ENCODE assay signal across 15 cellular contexts in genomic region chr22:49210606-49211005, GRCh38.
A peak's percentile ranks its signal among the peaks of the same experiment; 100 is the strongest.
DNase-seq lines count a peak whose midpoint lies in the region; ATAC-seq, FAIRE-seq and TF ChIP-seq lines count a peak whose summit lies in the region.
"Had no signal": no experiment of that assay in that cellular context is flagged by ENCODE, and none has a peak within 500 bp of the region (broad histone marks: within the 10 kb centered on the region; RNA-seq: fewer than 3 reads in every experiment).

No MANE protein-coding gene starts in this region.

- POLR2A ChIA-PET in HepG2 (lab: Yijun Ruan, JAX) = no interaction called here

- peaks cover 0 to 16% (median 6%) of the 10 kb centered on the region in 4 donors for H3K4me1 ChIP-seq in right lobe of liver
- H3K4me1 ChIP-seq in HepG2 (ENCODE audit: insufficient read depth, low read length) = peaks cover 17% of the 10 kb centered on the region
- H3K4me1 ChIP-seq in spleen = no peaks in the 10 kb centered on the region
- H3K4me1 ChIP-seq: BLaER1 treated with 17β-estradiol and CSF1 and Interleukin-3, amounts not matched to agents 10 nM and 100 nM had no signal

- H3K9ac ChIP-seq in HepG2 (ENCODE audit: insufficient read depth, low read depth, low read length) = no peak overlapping the region
- H3K9ac ChIP-seq: BLaER1 treated with 17β-estradiol and CSF1 and Interleukin-3, amounts not matched to agents 10 nM and 100 nM; KMS-11 had no signal

- TF ChIP-seq EP300 in HepG2 (IDR thresholded peaks at IDR 0.05; ENCODE audit: low read depth in 2 of 2, low read length in 2 of 2) (no peak), HepG2 (CRISPR knock-in tag; IDR thresholded peaks at IDR 0.05; ENCODE audit: borderline replicate concordance) (no peak)

- H3K4me2 ChIP-seq in HepG2 (ENCODE audit: low read depth, low read length) = no peak overlapping the region
- H3K4me2 ChIP-seq: BLaER1 treated with 17β-estradiol and CSF1 and Interleukin-3, amounts not matched to agents 10 nM and 100 nM; KMS-11 had no signal

- no peak overlapping the region for H3K27ac ChIP-seq in right lobe of liver
- no peak overlapping the region for H3K27ac ChIP-seq in HepG2 (ENCODE audit: extremely low read length, insufficient read depth, low read length)
- no peak overlapping the region for H3K27ac ChIP-seq in spleen
- H3K27ac ChIP-seq: BLaER1 treated with 17β-estradiol and CSF1 and Interleukin-3, amounts not matched to agents 10 nM and 100 nM; KMS-11 had no signal

- no peak for TF ChIP-seq RAD21 in HepG2 (CRISPR knock-in tag; IDR thresholded peaks at IDR 0.05)

- no peaks in the 10 kb centered on the region for H3K79me2 ChIP-seq in HepG2 (ENCODE audit: insufficient read depth, low read length)

- TF ChIP-seq POLR2A in right lobe of liver (IDR thresholded peaks at IDR 0.05) (no peak), HepG2 (IDR thresholded peaks at IDR 0.05; ENCODE audit: insufficient read depth in 1 of 2, low read depth in 2 of 2, low read length in 2 of 2) (no peak), spleen (IDR thresholded peaks at IDR 0.05) (no peak)

- no peaks in the 10 kb centered on the region for H4K20me1 ChIP-seq in HepG2 (ENCODE audit: insufficient read depth, low read length)

- CTCF ChIA-PET in HepG2 (lab: Yijun Ruan, JAX; ENCODE audit: low intra/inter-chr PET ratio, low total read pairs) = no interaction called here

- no peak overlapping the region for H2AFZ ChIP-seq in HepG2 (ENCODE audit: low read length)

- FAIRE-seq in HepG2 (lab: Jason Lieb, UNC) = no peak
- FAIRE-seq: H1 had no signal

- no TSS peak for BruUV-seq in HepG2 (replicated peaks; lab: Mats Ljungman, UMichigan)

- H3K4me3 ChIP-seq in right lobe of liver = no peak overlapping the region
- no peak overlapping the region for H3K4me3 ChIP-seq in HepG2 (replicated peaks in 1 of 3; ENCODE audit: insufficient read depth in 1 of 3, low read depth in 2 of 3, low read length in 3 of 3)
- no peak overlapping the region for H3K4me3 ChIP-seq in spleen
- H3K4me3 ChIP-seq: BLaER1 treated with 17β-estradiol and CSF1 and Interleukin-3, amounts not matched to agents 10 nM and 100 nM had no signal

- H3K9me3 ChIP-seq in right lobe of liver = no peaks in the 10 kb centered on the region
- H3K9me3 ChIP-seq in HepG2 (ENCODE audit: low read length) = no peaks in the 10 kb centered on the region
- no peaks in the 10 kb centered on the region for H3K9me3 ChIP-seq in spleen
- H3K9me3 ChIP-seq: BLaER1 treated with 17β-estradiol and CSF1 and Interleukin-3, amounts not matched to agents 10 nM and 100 nM had no signal

- DNase-seq in right lobe of liver (peak; percentile 8 to 18 (median 11)), HepG2 (ENCODE audit: low spot score) (no peak), left lobe of liver (ENCODE audit: low spot score) (peak; percentile 32), spleen (peak; percentile 32), NCI-H524 treated with DMSO at 0.1 percent for 48 hours (lab: John Stamatoyannopoulos, UW) (no peak), H4 (ENCODE audit: low spot score) (no peak)
- DNase-seq: Calu3, GF-D8, MV-4-11, SIG-M5 had no signal

- 92% methylated on average over 4 of the region's 6 CpGs for WGBS in right lobe of liver (ENCODE audit: insufficient coverage, low coverage, low lambda C conversion rate, missing lambda C conversion rate)
- 97% methylated on average over 6 of the region's 6 CpGs for WGBS in HepG2 (ENCODE audit: low lambda C conversion rate)
- 83 to 95% (median 92%) methylated on average over 6 of the region's 6 CpGs for WGBS in spleen, 5 donors

- intact Hi-C loops in right lobe of liver (cut with DNase I) = no loop called here
- intact Hi-C loops in HepG2 (cut with micrococcal nuclease; ENCODE audit: unreplicated experiment) = no loop called here
- intact Hi-C loops in spleen (cut with DNase I; ENCODE audit: low total_unique reads) = no loop called here

- ATAC-seq in right lobe of liver = no peak
- ATAC-seq in HepG2 = no peak
- no peak for ATAC-seq in left lobe of liver
- ATAC-seq in HG02642 (IDR thresholded peaks at IDR 0.05; ENCODE audit: poor library complexity, unreplicated experiment) = no peak
- ATAC-seq: CD8-positive, alpha-beta T cell had no signal

- no peaks in the 10 kb centered on the region for H3K27me3 ChIP-seq in right lobe of liver
- peaks cover 0 to 2% of the 10 kb centered on the region in 2 experiments; a peak in 1 of 5 replicates for H3K27me3 ChIP-seq in HepG2 (ENCODE audit: control insufficient read depth in 1 of 2, insufficient read depth in 2 of 2, low read length in 2 of 2)
- peaks cover 0 to 36% (median 0%) of the 10 kb centered on the region in 7 donors for H3K27me3 ChIP-seq in spleen (replicated peaks in 1 of 7)
- H3K27me3 ChIP-seq: BLaER1 treated with 17β-estradiol and CSF1 and Interleukin-3, amounts not matched to agents 10 nM and 100 nM had no signal

- no peak for TF ChIP-seq CTCF in right lobe of liver (IDR thresholded peaks at IDR 0.05)
- TF ChIP-seq CTCF in HepG2 (CRISPR knock-in tag; IDR thresholded peaks at IDR 0.05) = no peak
- TF ChIP-seq CTCF in spleen (IDR thresholded peaks at IDR 0.05 in 8 of 11, conservative IDR thresholded peaks at IDR 0.05 in 3 of 11) = no peak

- in situ Hi-C loops in HepG2 (cut with HindIII; ENCODE audit: extremely low pct_ligation_motif_present, low pct_unique_long_range_greater_than_20kb) = no loop called here

- H3K36me3 ChIP-seq in right lobe of liver = no peaks in the 10 kb centered on the region
- no peaks in the 10 kb centered on the region for H3K36me3 ChIP-seq in HepG2 (replicated peaks in 1 of 2; ENCODE audit: control insufficient read depth in 1 of 2, insufficient read depth in 2 of 2, low read length in 2 of 2)
- H3K36me3 ChIP-seq in spleen = no peaks in the 10 kb centered on the region
- H3K36me3 ChIP-seq: BLaER1 treated with 17β-estradiol and CSF1 and Interleukin-3, amounts not matched to agents 10 nM and 100 nM had no signal

TF ChIP-seq in HepG2, 621 proteins besides CTCF, POLR2A, EP300 and RAD21:
- TF ChIP-seq ZNF841 (CRISPR knock-in tag; IDR thresholded peaks at IDR 0.05; ENCODE audit: borderline replicate concordance) = no peak
- no peak for TF ChIP-seq ZNF562 (CRISPR knock-in tag; IDR thresholded peaks at IDR 0.05; ENCODE audit: borderline replicate concordance)
- TF ChIP-seq SMARCE1 (IDR thresholded peaks at IDR 0.05; ENCODE audit: borderline replicate concordance) = no peak
- TF ChIP-seq ZBTB42 (CRISPR knock-in tag; IDR thresholded peaks at IDR 0.05) = no peak
- no peak for TF ChIP-seq RNF2 (conservative IDR thresholded peaks at IDR 0.05; ENCODE audit: low read depth)
- TF ChIP-seq ZNF34 (CRISPR knock-in tag; IDR thresholded peaks at IDR 0.05; ENCODE audit: borderline replicate concordance) = no peak
- TF ChIP-seq GATAD2A (CRISPR knock-in tag; IDR thresholded peaks at IDR 0.05) = no peak
- TF ChIP-seq SOX5 (CRISPR knock-in tag; IDR thresholded peaks at IDR 0.05; ENCODE audit: borderline replicate concordance) = no peak
- TF ChIP-seq KLF12 (CRISPR knock-in tag; IDR thresholded peaks at IDR 0.05; ENCODE audit: borderline replicate concordance) = no peak
- no peak for TF ChIP-seq CERS6 (CRISPR knock-in tag; IDR thresholded peaks at IDR 0.05)
- TF ChIP-seq ZNF790 (CRISPR knock-in tag; IDR thresholded peaks at IDR 0.05; ENCODE audit: borderline replicate concordance) = no peak
- no peak for TF ChIP-seq NAIF1 (CRISPR knock-in tag; IDR thresholded peaks at IDR 0.05; ENCODE audit: borderline replicate concordance)
- no peak for TF ChIP-seq NBN (conservative IDR thresholded peaks at IDR 0.05)
- TF ChIP-seq FOXC1 (CRISPR knock-in tag; IDR thresholded peaks at IDR 0.05; ENCODE audit: borderline replicate concordance) = no peak

Comparison
In these comparisons a context has a peak if more than half of its experiments do, and no peak if none do; other contexts are left out.
1. DNase-seq: peak in right lobe of liver (3 of 3), left lobe of liver (single experiment) and spleen (single experiment); none in HepG2 (single experiment), NCI-H524 treated with DMSO at 0.1 percent for 48 hours (single experiment) and H4 (single experiment).